8 cellular contexts compared by ENCODE assay signal in the genomic region with DNA sequence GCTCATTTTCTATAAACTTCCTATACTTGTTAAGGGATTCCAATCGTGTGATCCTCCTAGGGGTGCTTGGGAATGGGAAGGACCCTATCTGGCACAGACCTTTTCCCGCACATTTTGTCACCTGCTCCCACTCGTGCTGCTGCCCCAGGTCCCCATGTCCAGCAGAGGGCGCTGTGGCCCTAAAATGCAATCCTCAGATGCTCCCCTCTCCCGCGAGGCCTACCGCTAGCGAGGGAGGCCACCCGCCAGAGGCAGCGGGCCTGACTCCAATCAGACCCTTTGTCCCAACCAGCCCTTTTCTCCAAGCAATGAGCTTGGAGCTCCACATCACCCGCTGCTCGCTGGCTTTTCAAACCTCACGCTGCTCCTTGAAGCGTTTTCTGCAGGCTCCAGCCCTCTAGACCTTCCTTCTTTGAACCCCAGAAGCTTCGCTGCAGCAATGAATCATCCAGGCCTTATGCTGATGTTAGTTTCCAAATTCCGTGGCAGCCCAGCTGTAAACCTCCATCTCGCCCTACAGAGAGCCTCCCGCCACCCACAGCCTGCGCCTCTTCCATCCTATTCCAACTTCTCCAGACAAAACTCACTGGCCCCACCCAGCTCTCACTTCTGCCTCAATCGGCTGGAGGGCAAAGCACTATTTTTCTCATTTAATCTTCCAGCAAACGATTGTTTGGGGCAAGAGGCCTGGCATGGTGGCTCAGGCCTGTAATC. TPM values are rescaled to one million over a fixed set of nuclear protein-coding genes. Genes with fewer than 3 reads are reported as not detected.
A peak's percentile ranks its signal among the peaks of the same experiment; 100 is the strongest.
DNase-seq lines count a peak whose midpoint lies in the region; ATAC-seq, FAIRE-seq and TF ChIP-seq lines count a peak whose summit lies in the region.

No MANE protein-coding gene starts in this region.

- H3K27ac Mint-ChIP-seq in activated naive CD4-positive, alpha-beta T cell treated with anti-CD3 and anti-CD28 coated beads, Interleukin-2, amount 10 ng/mL, durations not matched to agents 7 days and 5 days, result no peak overlapping the region
- no peak overlapping the region for H3K27ac Mint-ChIP-seq in glutamatergic neuron (ENCODE audit: unreplicated experiment)

- peak; percentile 97 for TF ChIP-seq CTCF in GM12864 (IDR thresholded peaks at IDR 0.05; ENCODE audit: low read depth, low read length, missing control alignments)
- peak; percentile 98 for TF ChIP-seq CTCF in glutamatergic neuron (IDR thresholded peaks at IDR 0.05; ENCODE audit: partially characterized antibody, unreplicated experiment)
- TF ChIP-seq CTCF in pancreas (IDR thresholded peaks at IDR 0.05), result peak; percentile 83 to 93 (median 88)
- peak; percentile 91 to 98 (median 94) for TF ChIP-seq CTCF in tibial nerve (IDR thresholded peaks at IDR 0.05)

- H3K4me3 ChIP-seq in GM12864 (ENCODE audit: low read depth, low read length) (no peak overlapping the region), pancreas (no peak overlapping the region), tibial nerve (peak overlapping the region in 2 of 4 donors; percentile 22 to 28)

- TF ChIP-seq POLR2A in tibial nerve (IDR thresholded peaks at IDR 0.05), result no peak

- no peak for FAIRE-seq in pancreas (lab: Jason Lieb, UNC)

- WGBS in pancreas, 2 donors, result 33 to 41% methylated on average over 21 of the region's 21 CpGs
- WGBS in tibial nerve, 2 donors, result 19 to 20% methylated on average over 20 to 21 of the region's 21 CpGs

- H3K27me3 ChIP-seq in pancreas, result no peaks in the 10 kb centered on the region
- no peaks in the 10 kb centered on the region for H3K27me3 ChIP-seq in tibial nerve

- ATAC-seq in pancreas (peak; percentile 82 to 96 (median 94)), GM18858 (IDR thresholded peaks at IDR 0.05; ENCODE audit: unreplicated experiment) (no peak)

- no peaks in the 10 kb centered on the region for H3K36me3 Mint-ChIP-seq in activated naive CD4-positive, alpha-beta T cell treated with anti-CD3 and anti-CD28 coated beads, Interleukin-2, amount 10 ng/mL, durations not matched to agents 7 days and 5 days
- no peaks in the 10 kb centered on the region for H3K36me3 Mint-ChIP-seq in glutamatergic neuron (ENCODE audit: unreplicated experiment)

- CTCF ChIA-PET in activated naive CD4-positive, alpha-beta T cell treated with anti-CD3 and anti-CD28 coated beads, Interleukin-2, amount 10 ng/mL, durations not matched to agents 7 days and 5 days (lab: Charles Lee), result interaction anchor here (0.6 to 2.8 kb wide), 11 partner anchors 11 to 489 kb away, joined by 3 to 18 read pairs (median 3); no protein-coding TSS in a partner anchor

- H3K36me3 ChIP-seq in pancreas, result no peaks in the 10 kb centered on the region
- no peaks in the 10 kb centered on the region for H3K36me3 ChIP-seq in tibial nerve

- H3K9me3 Mint-ChIP-seq in activated naive CD4-positive, alpha-beta T cell treated with anti-CD3 and anti-CD28 coated beads, Interleukin-2, amount 10 ng/mL, durations not matched to agents 7 days and 5 days, result no peaks in the 10 kb centered on the region
- peaks cover 5% of the 10 kb centered on the region for H3K9me3 Mint-ChIP-seq in glutamatergic neuron (ENCODE audit: unreplicated experiment)

- no peak overlapping the region for H3K27ac ChIP-seq in pancreas
- H3K27ac ChIP-seq in tibial nerve, result peak overlapping the region in 2 of 4 donors; percentile 68 to 78

- no peaks in the 10 kb centered on the region for H3K9me3 ChIP-seq in pancreas
- H3K9me3 ChIP-seq in tibial nerve, result no peaks in the 10 kb centered on the region

- peaks cover 5% of the 10 kb centered on the region for H3K4me1 Mint-ChIP-seq in activated naive CD4-positive, alpha-beta T cell treated with anti-CD3 and anti-CD28 coated beads, Interleukin-2, amount 10 ng/mL, durations not matched to agents 7 days and 5 days
- peaks cover 9% of the 10 kb centered on the region for H3K4me1 Mint-ChIP-seq in glutamatergic neuron (ENCODE audit: low read depth, unreplicated experiment)

- H3K4me1 ChIP-seq in pancreas (no peaks in the 10 kb centered on the region), tibial nerve (peaks cover 0 to 29% (median 6%) of the 10 kb centered on the region in 4 donors)

- no peak overlapping the region for H3K4me3 Mint-ChIP-seq in activated naive CD4-positive, alpha-beta T cell treated with anti-CD3 and anti-CD28 coated beads, Interleukin-2, amount 10 ng/mL, durations not matched to agents 7 days and 5 days
- H3K4me3 Mint-ChIP-seq in glutamatergic neuron (ENCODE audit: unreplicated experiment), result peak overlapping the region; percentile 0

- TF ChIP-seq EP300 in tibial nerve (IDR thresholded peaks at IDR 0.05), result peak in 1 of 2 donors; percentile 41

- peak; percentile 54 for DNase-seq in GM12864 (ENCODE audit: low read depth)
- DNase-seq in NCI-H1105 (lab: John Stamatoyannopoulos, UW), result peak; percentile 78
- DNase-seq in SKM-1 (lab: John Stamatoyannopoulos, UW; ENCODE audit: unreplicated experiment), result peak; percentile 66
- DNase-seq in activated naive CD4-positive, alpha-beta T cell treated with anti-CD3 and anti-CD28 coated beads, Interleukin-2, amount 10 ng/mL, durations not matched to agents 7 days and 5 days, result peak; percentile 90
- DNase-seq in glutamatergic neuron, result peak; percentile 96
- peak; percentile 64 to 97 (median 83) for DNase-seq in pancreas
- DNase-seq in tibial nerve (ENCODE audit: low spot score in 2 of 2), result peak; percentile 92 to 95

- intact Hi-C loops in pancreas (cut with DNase I), result loop anchor here in 1 of 3 donors (5.0 kb wide), 1 partner anchor 104 kb away; no protein-coding TSS in a partner anchor

- H3K27me3 Mint-ChIP-seq in activated naive CD4-positive, alpha-beta T cell treated with anti-CD3 and anti-CD28 coated beads, Interleukin-2, amount 10 ng/mL, durations not matched to agents 7 days and 5 days, result peaks cover 28% of the 10 kb centered on the region
- H3K27me3 Mint-ChIP-seq in glutamatergic neuron (ENCODE audit: unreplicated experiment), result peaks cover 2% of the 10 kb centered on the region

RNA-seq across cellular contexts. Expression of gene FZD2, which starts 23.6 kb away (rescaled TPM):
- total RNA-seq in glutamatergic neuron (ENCODE audit: unreplicated experiment) (1.3 TPM), pancreas (1 to 10 TPM in 3 of 6 donors, under 1 TPM in 3; 0.57 to 3.6 (median 1.3) TPM), tibial nerve (10 to 100 TPM in 3 of 4 donors, 1 to 10 TPM in 1; 6.3 to 27.8 (median 16.2) TPM)
- under 1 TPM; 0.16 to 0.91 TPM for polyA plus RNA-seq in pancreas

RNA-seq across cellular contexts. Expression of gene GPATCH8, which starts 30.5 kb away (rescaled TPM):
- total RNA-seq in glutamatergic neuron (ENCODE audit: unreplicated experiment) (62.6 TPM), pancreas (10 to 100 TPM; 13.2 to 23.2 (median 14.5) TPM), tibial nerve (10 to 100 TPM; 55.1 to 71.2 (median 59.8) TPM)
- polyA plus RNA-seq in pancreas, result 10 to 100 TPM in 1 of 2 donors, 1 to 10 TPM in 1; 9.8 to 10.5 TPM
